ENCODE assay signal across 8 cellular contexts in the genomic region with DNA sequence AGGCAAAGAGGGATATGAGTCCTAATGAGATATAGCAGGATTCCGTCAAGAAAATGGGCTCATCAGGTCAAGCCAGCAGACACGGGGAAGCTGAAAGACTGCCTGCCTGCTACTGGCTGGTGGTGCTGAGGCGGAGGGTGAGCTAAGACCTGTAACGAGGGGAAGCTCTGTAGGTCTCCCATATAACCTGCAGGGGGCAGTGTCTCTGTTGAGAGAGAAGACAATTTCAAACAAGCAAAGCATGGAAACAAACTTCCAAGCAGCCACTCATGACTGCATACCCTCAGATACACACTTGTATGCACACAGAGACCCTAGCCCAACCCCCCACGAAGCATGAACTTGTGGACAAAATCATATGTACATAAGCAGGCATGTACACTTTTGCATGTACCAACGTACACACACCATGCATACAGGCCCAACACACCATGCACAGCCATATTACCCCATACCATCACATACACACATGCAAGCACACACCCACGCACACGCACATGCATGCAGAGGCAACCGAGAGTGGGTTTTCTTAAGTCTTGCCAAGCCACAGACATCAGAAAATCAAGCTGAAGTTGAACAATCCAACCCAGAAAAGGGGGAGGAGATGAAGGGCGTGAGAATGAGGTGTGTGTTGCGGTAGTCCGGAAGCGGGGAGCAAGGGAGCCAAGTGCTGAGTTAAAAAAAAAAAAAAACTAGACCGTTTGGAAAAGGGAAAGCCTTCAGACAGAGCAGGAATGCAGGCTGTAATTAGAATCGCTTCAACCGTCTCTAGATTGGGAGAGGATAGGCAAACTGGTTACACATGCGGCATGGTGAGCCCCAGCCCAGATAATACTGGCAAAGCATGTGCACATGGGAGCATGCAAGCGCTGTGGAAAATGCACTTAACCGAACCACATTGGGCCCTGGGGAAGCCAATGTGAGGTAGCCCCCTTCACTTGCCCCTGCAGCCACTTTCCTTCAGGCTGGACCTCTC.
DNase-seq lines count a peak whose midpoint lies in the region; ATAC-seq and TF ChIP-seq lines count a peak whose summit lies in the region.

No MANE protein-coding gene starts in this region.

- no peak for TF ChIP-seq POLR2A in testis (IDR thresholded peaks at IDR 0.05)

- no peaks in the 10 kb centered on the region for H3K9me3 ChIP-seq in AG04450 (ENCODE audit: control insufficient read depth, insufficient read depth, low read length)
- no peaks in the 10 kb centered on the region for H3K9me3 ChIP-seq in left lung
- no peaks in the 10 kb centered on the region for H3K9me3 ChIP-seq in testis

- WGBS in testis, 2 donors, result 57 to 62% methylated on average over 19 of the region's 19 CpGs

- H3K4me3 ChIP-seq in AG04450 (ENCODE audit: low read depth, low read length) (no peak overlapping the region), GM12865 (ENCODE audit: low read depth, low read length) (no peak overlapping the region), left lung (no peak overlapping the region), testis (no peak overlapping the region)

- H3K27me3 ChIP-seq in AG04450 (ENCODE audit: control insufficient read depth, insufficient read depth, low read length) (no peaks in the 10 kb centered on the region), left lung (no peaks in the 10 kb centered on the region), testis (no peaks in the 10 kb centered on the region)

- CTCF ChIA-PET in AG04450 (lab: Charles Lee), result interaction anchor here (0.6 to 1.7 kb wide), 13 partner anchors 9 to 266 kb away, joined by 3 to 11 read pairs (median 4); partner anchors contain the start of gene EFNB1

- H3K36me3 ChIP-seq in left lung (no peaks in the 10 kb centered on the region), testis (ENCODE audit: low read depth, missing control alignments) (no peaks in the 10 kb centered on the region)

- intact Hi-C loops in left lung (cut with DNase I) (no loop called here), testis (cut with DNase I; ENCODE audit: low total_unique reads) (no loop called here)

- ATAC-seq in left lung (peak; percentile 79), omental fat pad (ENCODE audit: low FRiP score) (no peak)

- no peaks in the 10 kb centered on the region for H3K4me1 ChIP-seq in left lung
- no peaks in the 10 kb centered on the region for H3K4me1 ChIP-seq in testis

- H3K27ac ChIP-seq in AG04450 (ENCODE audit: low read depth, low read length) (no peak overlapping the region), left lung (no peak overlapping the region), testis (no peak overlapping the region)

- DNase-seq in AG04450 (ENCODE audit: low read depth, low spot score), result no peak
- peak; percentile 45 for DNase-seq in GM12865 (ENCODE audit: low read depth)
- DNase-seq in HuH-7 (ENCODE audit: low spot score), result peak; percentile 57
- peak; percentile 32 for DNase-seq in SK-N-DZ (ENCODE audit: low spot score)
- peak; percentile 37 for DNase-seq in cerebellar cortex (ENCODE audit: low spot score)
- DNase-seq in left lung, result no peak
- peak; percentile 63 for DNase-seq in testis
- no peak for DNase-seq in omental fat pad (ENCODE audit: low spot score)

- TF ChIP-seq CTCF in AG04450 (IDR thresholded peaks at IDR 0.05; ENCODE audit: low read depth, low read length) (peak; percentile 54), GM12865 (IDR thresholded peaks at IDR 0.05; ENCODE audit: insufficient read depth, low read depth, low read length, missing control alignments) (peak; percentile 47), left lung (IDR thresholded peaks at IDR 0.05) (peak; percentile 36 to 54), testis (IDR thresholded peaks at IDR 0.05) (peak in 2 of 3 experiments; percentile 27 to 42), omental fat pad (IDR thresholded peaks at IDR 0.05) (no peak)

- POLR2A ChIA-PET in AG04450 (lab: Yijun Ruan, JAX), result interaction anchor here (0.9 kb wide), 1 partner anchor 265 kb away, joined by 3 read pairs; the partner anchor contains the start of gene EFNB1

Comparison
In these comparisons a context has a peak if more than half of its experiments do, and no peak if none do; other contexts are left out.
1. DNase-seq: peak in GM12865 (single experiment), HuH-7 (single experiment), SK-N-DZ (single experiment), cerebellar cortex (single experiment) and testis (single experiment); none in AG04450 (single experiment), left lung (0 of 2) and omental fat pad (single experiment).
2. CTCF ChIP-seq: peak in AG04450 (single experiment), GM12865 (single experiment), left lung (2 of 2) and testis (2 of 3); none in omental fat pad (0 of 3).